Comparison of ENCODE assay signal across 15 cellular contexts in the genomic region with DNA sequence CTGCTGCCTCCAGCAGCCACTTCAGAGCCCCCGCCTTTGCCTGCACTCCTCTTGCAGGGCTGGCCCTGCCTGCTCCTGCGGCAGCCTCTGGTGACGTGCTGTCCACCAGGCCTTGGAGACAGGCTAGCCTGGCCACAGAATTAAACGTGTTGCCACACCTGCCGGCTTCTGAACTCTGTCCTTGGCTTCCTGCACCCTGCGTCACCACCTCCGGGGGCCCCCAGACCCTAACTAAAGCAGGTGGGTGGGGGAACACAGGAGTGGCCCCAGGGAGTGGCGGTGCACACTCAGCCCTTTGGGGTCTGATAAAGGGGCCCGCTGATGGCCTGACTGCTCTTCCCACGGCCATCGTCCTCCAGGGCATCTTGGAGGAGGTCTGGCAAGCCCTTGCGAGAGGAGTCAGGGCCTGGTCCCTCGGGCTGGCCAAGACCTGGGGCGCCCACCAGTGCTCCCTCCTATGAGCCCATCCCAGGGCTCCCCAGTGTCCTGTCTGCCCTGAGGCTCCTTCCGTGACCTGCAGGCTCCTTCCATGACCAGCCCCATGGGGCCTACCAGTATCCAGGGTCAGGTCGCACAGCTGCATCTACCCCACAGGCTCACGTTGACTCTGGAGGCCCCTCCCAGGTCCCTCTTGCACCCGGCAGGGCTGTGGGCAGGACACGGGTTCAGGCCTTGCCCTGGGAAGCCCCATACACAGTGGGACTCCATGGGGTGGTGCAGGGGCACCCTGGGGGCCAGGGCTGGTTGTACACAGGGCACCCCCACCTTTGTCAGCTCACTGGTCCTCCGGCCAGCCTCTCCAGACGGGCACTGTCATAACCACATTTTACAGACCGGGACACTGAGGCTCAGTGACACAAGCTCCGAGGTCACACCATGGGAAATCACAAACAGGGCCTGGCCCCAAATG. TPM values are rescaled to one million over a fixed set of nuclear protein-coding genes. Genes with fewer than 3 reads are reported as not detected.
DNase-seq lines count a peak whose midpoint lies in the region; ATAC-seq, FAIRE-seq and TF ChIP-seq lines count a peak whose summit lies in the region.
"Had no signal": no experiment of that assay in that cellular context is flagged by ENCODE, and none has a peak within 500 bp of the region (broad histone marks: within the 10 kb centered on the region; RNA-seq: fewer than 3 reads in every experiment).

No MANE protein-coding gene starts in this region.

- H3K9me3 ChIP-seq in GM12878 (replicated peaks; ENCODE audit: control insufficient read depth, insufficient read depth, low read length) (peaks cover 4% of the 10 kb centered on the region; the same call in 1 of the 3 replicates), SJCRH30 (replicated peaks) (no peaks in the 10 kb centered on the region)
- H3K9me3 ChIP-seq in naive thymus-derived CD4-positive, alpha-beta T cell (ENCODE audit: control insufficient read depth in 2 of 3, low read length in 3 of 3): no peaks in the 10 kb centered on the region
- H3K9me3 ChIP-seq: lower lobe of right lung had no signal

- 78% methylated on average over 23 of the region's 23 CpGs for WGBS in GM12878 (ENCODE audit: insufficient coverage, insufficient replicate concordance, low lambda C conversion rate, missing lambda C conversion rate)

- no peak overlapping the region for H2AFZ ChIP-seq in GM12878 (ENCODE audit: control insufficient read depth, low read depth, low read length)

- H3K4me3 ChIP-seq in GM12878 (no peak overlapping the region), SJCRH30 (no peak overlapping the region)
- no peak overlapping the region for H3K4me3 ChIP-seq in naive thymus-derived CD4-positive, alpha-beta T cell (ENCODE audit: low read length)

- no peaks in the 10 kb centered on the region; a peak in 1 of 4 replicates for H3K27me3 ChIP-seq in GM12878 (replicated peaks in 1 of 2; ENCODE audit: control insufficient read depth in 2 of 2, insufficient read depth in 2 of 2, low read length in 1 of 2)
- H3K27me3 ChIP-seq in naive thymus-derived CD4-positive, alpha-beta T cell (ENCODE audit: control insufficient read depth in 2 of 2, insufficient read depth in 2 of 2, low read length in 2 of 2): no peaks in the 10 kb centered on the region
- H3K27me3 ChIP-seq in SJCRH30: no peaks in the 10 kb centered on the region

- H3K4me3 Mint-ChIP-seq in stimulated activated naive CD8-positive, alpha-beta T cell treated with anti-CD3 and anti-CD28 coated beads, Interleukin-15, Interleukin-2, amounts not matched to agents 100 ng/mL and 50 ng/mL, for 24 hours: peak overlapping the region; percentile 5
- peak overlapping the region in 6 of 10 donors; percentile 3 to 63 (median 41) for H3K4me3 Mint-ChIP-seq in naive thymus-derived CD4-positive, alpha-beta T cell

- SMC1A ChIA-PET in GM12878 (lab: Charles Lee; ENCODE audit: uncharacterized antibody, unreplicated experiment): no interaction called here

- RAD21 ChIA-PET in GM12878 (lab: Charles Lee; ENCODE audit: unreplicated experiment): no interaction called here

- no peak for TF ChIP-seq CTCF in GM12878 (IDR thresholded peaks at IDR 0.05 in 2 of 3, conservative IDR thresholded peaks at IDR 0.05 in 1 of 3; ENCODE audit: control insufficient read depth in 2 of 3, extremely low read depth in 1 of 3, insufficient read depth in 1 of 3, low read depth in 3 of 3, low read length in 3 of 3)

- in situ Hi-C loops in GM12878 (cut with MboI): no loop called here

- TF ChIP-seq EP300 in GM12878 (IDR thresholded peaks at IDR 0.05; ENCODE audit: borderline replicate concordance in 1 of 2, control insufficient read depth in 1 of 2, low read depth in 2 of 2, low read length in 2 of 2): no peak

- H3K27ac Mint-ChIP-seq in stimulated activated naive CD8-positive, alpha-beta T cell treated with anti-CD3 and anti-CD28 coated beads, Interleukin-15, Interleukin-2, amounts not matched to agents 100 ng/mL and 50 ng/mL, for 24 hours: no peak overlapping the region
- peak overlapping the region in 1 of 9 donors; percentile 5 for H3K27ac Mint-ChIP-seq in naive thymus-derived CD4-positive, alpha-beta T cell

- H3K27ac ChIP-seq in GM12878 (ENCODE audit: control insufficient read depth, insufficient read depth) (no peak overlapping the region), SJCRH30 (no peak overlapping the region)
- no peak overlapping the region for H3K27ac ChIP-seq in naive thymus-derived CD4-positive, alpha-beta T cell (ENCODE audit: low read depth, low read length)
- H3K27ac ChIP-seq: lower lobe of right lung had no signal

- CTCF ChIA-PET in GM12878 (lab: Yijun Ruan, JAX): interaction anchor here (0.6 to 1.2 kb wide), 2 partner anchors 47 to 54 kb away, joined by 3 to 4 read pairs; no protein-coding TSS in a partner anchor
- CTCF ChIA-PET in naive thymus-derived CD4-positive, alpha-beta T cell (lab: Charles Lee): no interaction called here

- ATAC-seq in stimulated activated naive CD8-positive, alpha-beta T cell treated with anti-CD3 and anti-CD28 coated beads, Interleukin-15, Interleukin-2, amounts not matched to agents 100 U/mL and 50 U/mL, for 24 hours: no peak
- ATAC-seq in GM12878 (no peak), GM21825 (IDR thresholded peaks at IDR 0.05; ENCODE audit: unreplicated experiment) (no peak), HG02623 (IDR thresholded peaks at IDR 0.05; ENCODE audit: unreplicated experiment) (no peak)
- ATAC-seq in naive thymus-derived CD4-positive, alpha-beta T cell: no peak
- ATAC-seq: lower lobe of right lung had no signal

- no peak overlapping the region for H3K9ac ChIP-seq in GM12878 (ENCODE audit: control insufficient read depth, insufficient read depth, low read length)

- H3K4me1 ChIP-seq in GM12878 (ENCODE audit: control insufficient read depth, insufficient read depth, low read length) (peaks cover 7% of the 10 kb centered on the region), SJCRH30 (no peaks in the 10 kb centered on the region; the same call in 1 of the 2 replicates)
- H3K4me1 ChIP-seq in naive thymus-derived CD4-positive, alpha-beta T cell (ENCODE audit: control insufficient read depth in 2 of 2, insufficient read depth in 2 of 2, low read length in 2 of 2): peaks cover 15 to 17% of the 10 kb centered on the region in 2 donors

- intact Hi-C loops in GM12878 (cut with micrococcal nuclease; ENCODE audit: unreplicated experiment): loop anchor here (5.0 kb wide), 1 partner anchor 91 kb away; a partner anchor contains a TSS
- intact Hi-C loops in naive thymus-derived CD4-positive, alpha-beta T cell (cut with micrococcal nuclease): no loop called here

- TF ChIP-seq RAD21 in GM12878 (IDR thresholded peaks at IDR 0.05; ENCODE audit: insufficient read depth, low read depth, low read length): no peak

- H3K36me3 ChIP-seq in GM12878 (ENCODE audit: control insufficient read depth in 2 of 2, insufficient read depth in 2 of 2, low read length in 1 of 2) (peaks cover 4 to 8% of the 10 kb centered on the region in 2 experiments; a peak in 3 of 4 replicates), SJCRH30 (no peaks in the 10 kb centered on the region)
- peaks cover 0 to 12% (median 0%) of the 10 kb centered on the region in 3 experiments for H3K36me3 ChIP-seq in naive thymus-derived CD4-positive, alpha-beta T cell (ENCODE audit: control insufficient read depth in 2 of 3, insufficient read depth in 3 of 3, low read length in 3 of 3)

- H3K4me2 ChIP-seq in GM12878 (ENCODE audit: control insufficient read depth, insufficient read depth): no peak overlapping the region

- no peak for DNase-seq in stimulated activated naive CD8-positive, alpha-beta T cell treated with anti-CD3 and anti-CD28 coated beads, Interleukin-15, Interleukin-2, amounts not matched to agents 100 U/mL and 50 U/mL, for 24 hours
- no peak for DNase-seq in GM12878 (ENCODE audit: low read depth, low spot score)
- no peak for DNase-seq in naive thymus-derived CD4-positive, alpha-beta T cell
- DNase-seq in SJCRH30: no peak
- DNase-seq in activated effector memory CD4-positive, alpha-beta T cell treated with anti-CD3 and anti-CD28 coated beads, Interleukin-2, amount 50 U/mL, for 16 hours: no peak
- DNase-seq: activated CD4-positive, alpha-beta T cell treated with anti-CD3 and anti-CD28 coated beads for 1 hour; hypothalamus; lower lobe of right lung; NCI-H2081 had no signal

- H4K20me1 ChIP-seq in GM12878 (ENCODE audit: control insufficient read depth, insufficient read depth): no peaks in the 10 kb centered on the region; the same call in 1 of the 2 replicates

- POLR2A ChIA-PET in GM12878 (lab: Charles Lee): interaction anchor here (1.0 kb wide), 1 partner anchor 40 kb away, joined by 3 read pairs; no protein-coding TSS in a partner anchor
- POLR2A ChIA-PET in naive thymus-derived CD4-positive, alpha-beta T cell (lab: Charles Lee): interaction anchor here (0.6 kb wide), 1 partner anchor 27 kb away, joined by 9 read pairs; no protein-coding TSS in a partner anchor

- TF ChIP-seq POLR2A in GM12878 (IDR thresholded peaks at IDR 0.05; ENCODE audit: low read depth, low read length): peak; percentile 34; the same call in 1 of the 2 replicates

- H3K36me3 Mint-ChIP-seq in stimulated activated naive CD8-positive, alpha-beta T cell treated with anti-CD3 and anti-CD28 coated beads, Interleukin-15, Interleukin-2, amounts not matched to agents 100 ng/mL and 50 ng/mL, for 24 hours (ENCODE audit: low read depth): no peaks in the 10 kb centered on the region
- peaks cover 0 to 10% (median 0%) of the 10 kb centered on the region in 5 donors for H3K36me3 Mint-ChIP-seq in naive thymus-derived CD4-positive, alpha-beta T cell

- H3K27me3 Mint-ChIP-seq in stimulated activated naive CD8-positive, alpha-beta T cell treated with anti-CD3 and anti-CD28 coated beads, Interleukin-15, Interleukin-2, amounts not matched to agents 100 ng/mL and 50 ng/mL, for 24 hours: peaks cover 7% of the 10 kb centered on the region
- peaks cover 0 to 16% (median 0%) of the 10 kb centered on the region in 5 donors for H3K27me3 Mint-ChIP-seq in naive thymus-derived CD4-positive, alpha-beta T cell

- BruUV-seq in GM12878 (replicated peaks; lab: Mats Ljungman, UMichigan): no TSS peak

- H3K79me2 ChIP-seq in GM12878 (ENCODE audit: control insufficient read depth, insufficient read depth, low read length): peaks cover 10% of the 10 kb centered on the region; the same call in 1 of the 2 replicates

- FAIRE-seq in GM12878 (lab: Jason Lieb, UNC): no peak
- FAIRE-seq: endothelial cell of umbilical vein, G401.6 had no signal

- H3K9me3 Mint-ChIP-seq in stimulated activated naive CD8-positive, alpha-beta T cell treated with anti-CD3 and anti-CD28 coated beads, Interleukin-15, Interleukin-2, amounts not matched to agents 100 ng/mL and 50 ng/mL, for 24 hours: no peaks in the 10 kb centered on the region
- H3K9me3 Mint-ChIP-seq in naive thymus-derived CD4-positive, alpha-beta T cell: no peaks in the 10 kb centered on the region

- peaks cover 12% of the 10 kb centered on the region for H3K4me1 Mint-ChIP-seq in stimulated activated naive CD8-positive, alpha-beta T cell treated with anti-CD3 and anti-CD28 coated beads, Interleukin-15, Interleukin-2, amounts not matched to agents 100 ng/mL and 50 ng/mL, for 24 hours (ENCODE audit: low read depth)
- peaks cover 0 to 16% (median 10%) of the 10 kb centered on the region in 7 donors for H3K4me1 Mint-ChIP-seq in naive thymus-derived CD4-positive, alpha-beta T cell

RNA-seq across cellular contexts. Expression of a gene that starts 1.0 kb away (rescaled TPM):
- total RNA-seq in GM12878 (2013; cell fraction: nucleolus; rRNA removed): 29.6 and 35.9 TPM in 2 replicates
- 2.9 and 4.5 TPM in 2 replicates for total RNA-seq in GM12878 (2014; rRNA removed)
- 0.41 and 0.85 TPM in 2 replicates for total RNA-seq in GM12878 (2014; rRNA removed; fragmentation: Illumina TruSeq; extraction: Trizol)
- total RNA-seq in GM12878 (2021): 4.3 and 4.8 TPM in 2 replicates
- 0.41 TPM for polyA plus RNA-seq in GM12878 (2011; ENCODE audit: low read depth)
- polyA plus RNA-seq in GM12878 (2011; rRNA removed): 1.1 and 2.4 TPM in 2 replicates
- polyA plus RNA-seq in GM12878 (2011; cell fraction: cytosol; rRNA removed): 2.3 and 4.8 TPM in 2 replicates
- polyA plus RNA-seq in GM12878 (2011; cell fraction: nucleus; rRNA removed): 153 and 158 TPM in 2 replicates
- polyA plus RNA-seq in GM12878 (2012): 4.2 and 5.7 TPM in 2 replicates
- 0.40 TPM in 1 of 2 replicates, not detected in the other for polyA plus RNA-seq in GM12878 (2014; fragmentation: Illumina TruSeq; extraction: Trizol)
- under 1 TPM in 1 of 2 experiments, not detected in 1; 0.22 TPM for polyA plus RNA-seq in GM12878 (2014; fragmentation: Nextera tagmentation; extraction: Ambion mirVana)
- polyA plus RNA-seq in GM12878 (2014; rRNA removed): 5.7 and 8.2 TPM in 2 replicates
- polyA plus RNA-seq in GM12878 (2016; fragmentation: Nextera tagmentation; extraction: Ambion mirVana): 1 to 10 TPM; 2.0 to 2.4 TPM
- 0.44 and 2.1 TPM in 2 replicates for polyA minus RNA-seq in GM12878 (2011; rRNA and poly(A)+ RNA removed)
- polyA minus RNA-seq in GM12878 (2011; cell fraction: cytosol; rRNA and poly(A)+ RNA removed): 0.21 and 1.5 TPM in 2 replicates
- 9.8 and 12.2 TPM in 2 replicates for polyA minus RNA-seq in GM12878 (2011; cell fraction: nucleus; rRNA and poly(A)+ RNA removed)
- 10 to 100 TPM in 1 of 5 experiments, 1 to 10 TPM in 4; 3.7 to 27.7 (median 6.1) TPM for total RNA-seq in naive thymus-derived CD4-positive, alpha-beta T cell
- under 1 TPM in 1 of 2 donors, not detected in 1; 0.22 TPM for polyA plus RNA-seq in naive thymus-derived CD4-positive, alpha-beta T cell
- 1.9 and 4.4 TPM in 2 replicates for total RNA-seq in SJCRH30 (2014; rRNA removed; shearing (Covaris generic))
- polyA plus RNA-seq: CD4-positive, alpha-beta memory T cell had no signal

RNA-seq across cellular contexts. Expression of a gene that starts 1.9 kb away (rescaled TPM):
- 66.9 and 74.5 TPM in 2 replicates for total RNA-seq in GM12878 (2013; cell fraction: nucleolus; rRNA removed)
- total RNA-seq in GM12878 (2014; rRNA removed) (123 and 124 TPM in 2 replicates), GM12878 (2014; rRNA removed; fragmentation: Illumina TruSeq; extraction: Trizol) (59.6 and 70.6 TPM in 2 replicates), GM12878 (2021) (131 and 132 TPM in 2 replicates)
- 68.1 TPM for polyA plus RNA-seq in GM12878 (2011; ENCODE audit: low read depth)
- polyA plus RNA-seq in GM12878 (2011; rRNA removed) (39.9 and 90.2 TPM in 2 replicates), GM12878 (2014; fragmentation: Illumina TruSeq; extraction: Trizol) (7.1 and 56.2 TPM in 2 replicates), GM12878 (2014; fragmentation: Nextera tagmentation; extraction: Ambion mirVana) (100 to 1,000 TPM; 169 to 200 TPM), GM12878 (2014; rRNA removed) (148 and 151 TPM in 2 replicates), GM12878 (2016; fragmentation: Nextera tagmentation; extraction: Ambion mirVana) (100 to 1,000 TPM; 306 to 323 TPM)
- 155 and 276 TPM in 2 replicates for polyA plus RNA-seq in GM12878 (2011; cell fraction: cytosol; rRNA removed)
- 525 and 671 TPM in 2 replicates for polyA plus RNA-seq in GM12878 (2011; cell fraction: nucleus; rRNA removed)
- 128 and 143 TPM in 2 replicates for polyA plus RNA-seq in GM12878 (2012)
- polyA minus RNA-seq in GM12878 (2011; rRNA and poly(A)+ RNA removed): 13.4 and 29.2 TPM in 2 replicates
- polyA minus RNA-seq in GM12878 (2011; cell fraction: cytosol; rRNA and poly(A)+ RNA removed): 21.8 and 22.6 TPM in 2 replicates
- 48.0 and 54.5 TPM in 2 replicates for polyA minus RNA-seq in GM12878 (2011; cell fraction: nucleus; rRNA and poly(A)+ RNA removed)
- 100 to 1,000 TPM in 1 of 5 experiments, 10 to 100 TPM in 4; 17.7 to 167 (median 27.7) TPM for total RNA-seq in naive thymus-derived CD4-positive, alpha-beta T cell
- 10 to 100 TPM; 57.0 to 75.7 TPM for polyA plus RNA-seq in naive thymus-derived CD4-positive, alpha-beta T cell
- total RNA-seq in SJCRH30 (2014; rRNA removed; shearing (Covaris generic)): 79.9 and 109 TPM in 2 replicates

RNA-seq across cellular contexts. Expression of a gene that starts 8.8 kb away (rescaled TPM):
- 13.9 and 16.4 TPM in 2 replicates for total RNA-seq in GM12878 (2013; cell fraction: nucleolus; rRNA removed)
- total RNA-seq in GM12878 (2014; rRNA removed) (0.98 and 1.2 TPM in 2 replicates), GM12878 (2014; rRNA removed; fragmentation: Illumina TruSeq; extraction: Trizol) (0.27 and 0.46 TPM in 2 replicates), GM12878 (2021) (1.9 and 2.5 TPM in 2 replicates)
- 0.25 TPM for polyA plus RNA-seq in GM12878 (2011; ENCODE audit: low read depth)
- polyA plus RNA-seq in GM12878 (2011; rRNA removed) (0.55 and 1.2 TPM in 2 replicates), GM12878 (2014; fragmentation: Illumina TruSeq; extraction: Trizol) (0.06 TPM in 1 of 2 replicates, not detected in the other), GM12878 (2014; fragmentation: Nextera tagmentation; extraction: Ambion mirVana) (not detected), GM12878 (2014; rRNA removed) (1.6 and 2.7 TPM in 2 replicates), GM12878 (2016; fragmentation: Nextera tagmentation; extraction: Ambion mirVana) (under 1 TPM; 0.54 to 0.82 TPM)
- polyA plus RNA-seq in GM12878 (2011; cell fraction: cytosol; rRNA removed): 0.97 and 1.9 TPM in 2 replicates
- polyA plus RNA-seq in GM12878 (2011; cell fraction: nucleus; rRNA removed): 35.1 and 40.0 TPM in 2 replicates
- polyA plus RNA-seq in GM12878 (2012): 1.9 and 2.7 TPM in 2 replicates
- 0.07 and 0.62 TPM in 2 replicates for polyA minus RNA-seq in GM12878 (2011; rRNA and poly(A)+ RNA removed)
- polyA minus RNA-seq in GM12878 (2011; cell fraction: cytosol; rRNA and poly(A)+ RNA removed): 0.31 and 1.1 TPM in 2 replicates
- 3.6 and 4.8 TPM in 2 replicates for polyA minus RNA-seq in GM12878 (2011; cell fraction: nucleus; rRNA and poly(A)+ RNA removed)
- 1 to 10 TPM in 3 of 5 experiments, under 1 TPM in 2; 0.81 to 7.5 (median 1.8) TPM for total RNA-seq in naive thymus-derived CD4-positive, alpha-beta T cell
- under 1 TPM in 1 of 2 donors, not detected in 1; 0.04 TPM for polyA plus RNA-seq in naive thymus-derived CD4-positive, alpha-beta T cell
- total RNA-seq in SJCRH30 (2014; rRNA removed; shearing (Covaris generic)): 0.35 and 0.77 TPM in 2 replicates

RNA-seq across cellular contexts. Expression of a gene that starts 15.0 kb away (rescaled TPM):
- total RNA-seq in GM12878 (2013; cell fraction: nucleolus; rRNA removed): 70.5 and 88.5 TPM in 2 replicates
- total RNA-seq in GM12878 (2014; rRNA removed) (312 and 337 TPM in 2 replicates), GM12878 (2014; rRNA removed; fragmentation: Illumina TruSeq; extraction: Trizol) (320 and 361 TPM in 2 replicates), GM12878 (2021) (319 and 330 TPM in 2 replicates)
- 201 TPM for polyA plus RNA-seq in GM12878 (2011; ENCODE audit: low read depth)
- polyA plus RNA-seq in GM12878 (2011; rRNA removed) (265 and 335 TPM in 2 replicates), GM12878 (2014; fragmentation: Illumina TruSeq; extraction: Trizol) (98.0 and 304 TPM in 2 replicates), GM12878 (2014; fragmentation: Nextera tagmentation; extraction: Ambion mirVana) (100 to 1,000 TPM; 110 to 177 TPM), GM12878 (2014; rRNA removed) (418 and 469 TPM in 2 replicates), GM12878 (2016; fragmentation: Nextera tagmentation; extraction: Ambion mirVana) (100 to 1,000 TPM; 508 to 533 TPM)
- 364 and 406 TPM in 2 replicates for polyA plus RNA-seq in GM12878 (2011; cell fraction: cytosol; rRNA removed)
- 197 and 264 TPM in 2 replicates for polyA plus RNA-seq in GM12878 (2011; cell fraction: nucleus; rRNA removed)
- 366 and 424 TPM in 2 replicates for polyA plus RNA-seq in GM12878 (2012)
- polyA minus RNA-seq in GM12878 (2011; rRNA and poly(A)+ RNA removed): 98.5 and 108 TPM in 2 replicates
- polyA minus RNA-seq in GM12878 (2011; cell fraction: cytosol; rRNA and poly(A)+ RNA removed): 77.8 and 81.8 TPM in 2 replicates
- 29.1 and 55.4 TPM in 2 replicates for polyA minus RNA-seq in GM12878 (2011; cell fraction: nucleus; rRNA and poly(A)+ RNA removed)
- total RNA-seq in naive thymus-derived CD4-positive, alpha-beta T cell: 100 to 1,000 TPM; 224 to 369 (median 283) TPM
- polyA plus RNA-seq in naive thymus-derived CD4-positive, alpha-beta T cell: 100 to 1,000 TPM; 337 to 404 TPM
- 410 and 447 TPM in 2 replicates for total RNA-seq in SJCRH30 (2014; rRNA removed; shearing (Covaris generic))

RNA-seq across cellular contexts. Expression of a gene that starts 35.2 kb away (rescaled TPM):
- 38.1 and 39.7 TPM in 2 replicates for total RNA-seq in GM12878 (2013; cell fraction: nucleolus; rRNA removed)
- 15.8 and 16.8 TPM in 2 replicates for total RNA-seq in GM12878 (2014; rRNA removed)
- 12.3 and 13.2 TPM in 2 replicates for total RNA-seq in GM12878 (2014; rRNA removed; fragmentation: Illumina TruSeq; extraction: Trizol)
- total RNA-seq in GM12878 (2021): 31.0 and 33.5 TPM in 2 replicates
- polyA plus RNA-seq in GM12878 (2011; ENCODE audit: low read depth): 5.8 TPM
- polyA plus RNA-seq in GM12878 (2011; rRNA removed): 10.5 and 21.6 TPM in 2 replicates
- polyA plus RNA-seq in GM12878 (2011; cell fraction: cytosol; rRNA removed): 27.2 and 41.1 TPM in 2 replicates
- polyA plus RNA-seq in GM12878 (2011; cell fraction: nucleus; rRNA removed): 41.5 and 49.9 TPM in 2 replicates
- polyA plus RNA-seq in GM12878 (2012): 13.9 and 17.4 TPM in 2 replicates
- polyA plus RNA-seq in GM12878 (2014; fragmentation: Illumina TruSeq; extraction: Trizol): 1.9 and 10.0 TPM in 2 replicates
- polyA plus RNA-seq in GM12878 (2014; fragmentation: Nextera tagmentation; extraction: Ambion mirVana): 1 to 10 TPM in 1 of 2 experiments, under 1 TPM in 1; 0.34 to 1.1 TPM
- polyA plus RNA-seq in GM12878 (2014; rRNA removed): 28.1 and 29.4 TPM in 2 replicates
- polyA plus RNA-seq in GM12878 (2016; fragmentation: Nextera tagmentation; extraction: Ambion mirVana): 10 to 100 TPM; 39.3 to 39.5 TPM
- 17.8 and 29.4 TPM in 2 replicates for polyA minus RNA-seq in GM12878 (2011; rRNA and poly(A)+ RNA removed)
- polyA minus RNA-seq in GM12878 (2011; cell fraction: cytosol; rRNA and poly(A)+ RNA removed): 10.8 and 15.8 TPM in 2 replicates
- polyA minus RNA-seq in GM12878 (2011; cell fraction: nucleus; rRNA and poly(A)+ RNA removed): 31.7 and 38.1 TPM in 2 replicates
- 10 to 100 TPM; 14.6 to 72.8 (median 29.6) TPM for total RNA-seq in naive thymus-derived CD4-positive, alpha-beta T cell
- polyA plus RNA-seq in naive thymus-derived CD4-positive, alpha-beta T cell: 10 to 100 TPM; 11.9 to 29.1 TPM
- total RNA-seq in SJCRH30 (2014; rRNA removed; shearing (Covaris generic)): 19.5 and 23.6 TPM in 2 replicates
